ENCODE assay signal across 9 cellular contexts in genomic region chr22:24106385-24107381, GRCh38.
DNase-seq lines count a peak whose midpoint lies in the region; ATAC-seq and TF ChIP-seq lines count a peak whose summit lies in the region.
"Had no signal": no experiment of that assay in that cellular context is flagged by ENCODE, and none has a peak within 500 bp of the region (broad histone marks: within the 10 kb centered on the region; RNA-seq: fewer than 3 reads in every experiment).

No MANE protein-coding gene starts in this region.

- H3K27me3 ChIP-seq in esophagus squamous epithelium: no peaks in the 10 kb centered on the region
- H3K27me3 ChIP-seq: upper lobe of left lung had no signal

- peak; percentile 50 for ATAC-seq in GM21825 (IDR thresholded peaks at IDR 0.05; ENCODE audit: unreplicated experiment)
- ATAC-seq in activated CD4-positive, alpha-beta T cell treated with anti-CD3 and anti-CD28 coated beads for 36 hours: peak; percentile 88
- ATAC-seq in HG02885 (IDR thresholded peaks at IDR 0.05; ENCODE audit: poor library complexity, unreplicated experiment): no peak

- H3K4me3 ChIP-seq in esophagus squamous epithelium: no peak overlapping the region
- H3K4me3 ChIP-seq: upper lobe of left lung had no signal

- no peaks in the 10 kb centered on the region for H3K9me3 ChIP-seq in esophagus squamous epithelium
- H3K9me3 ChIP-seq: upper lobe of left lung had no signal

- TF ChIP-seq POLR2A in esophagus squamous epithelium (IDR thresholded peaks at IDR 0.05): no peak

- TF ChIP-seq CTCF in esophagus squamous epithelium (IDR thresholded peaks at IDR 0.05): peak in 2 of 6 experiments; percentile 5 to 20

- intact Hi-C loops in activated CD4-positive, alpha-beta T cell treated with anti-CD3 and anti-CD28 coated beads for 36 hours (cut with DNase I, micrococcal nuclease): loop anchor here (1.0 to 5.0 kb wide), 3 partner anchors 50 to 389 kb away; no protein-coding TSS in a partner anchor
- intact Hi-C loops in esophagus squamous epithelium (cut with DNase I): no loop called here

- WGBS in esophagus squamous epithelium, 2 donors: 75 to 98% methylated on average over 3 of the region's 3 CpGs

- peaks cover 34% of the 10 kb centered on the region for H3K36me3 Mint-ChIP-seq in activated CD4-positive, alpha-beta T cell treated with anti-CD3 and anti-CD28 coated beads for 36 hours (ENCODE audit: low read depth)

- H3K36me3 ChIP-seq in esophagus squamous epithelium: peaks cover 4 to 57% (median 8%) of the 10 kb centered on the region in 3 donors

- H3K9me3 Mint-ChIP-seq in activated CD4-positive, alpha-beta T cell treated with anti-CD3 and anti-CD28 coated beads for 36 hours (ENCODE audit: low read depth): no peaks in the 10 kb centered on the region

- H3K27ac Mint-ChIP-seq in activated CD4-positive, alpha-beta T cell treated with anti-CD3 and anti-CD28 coated beads for 36 hours: peak overlapping the region; percentile 69

- peaks cover 7 to 40% (median 25%) of the 10 kb centered on the region in 3 donors for H3K4me1 ChIP-seq in esophagus squamous epithelium

- DNase-seq in activated CD4-positive, alpha-beta T cell treated with anti-CD3 and anti-CD28 coated beads for 36 hours: peak; percentile 41
- DNase-seq in esophagus squamous epithelium (lab: John Stamatoyannopoulos, UW) (no peak), D341Med (ENCODE audit: low spot score) (no peak), KBM-7 (no peak), NCI-H774 (lab: John Stamatoyannopoulos, UW) (no peak)
- peak; percentile 5 for DNase-seq in stimulated activated CD4-positive, alpha-beta T cell treated with anti-CD3 and anti-CD28 coated beads, Interleukin-4, amount 100 ng/mL, for 24 hours

- H3K4me1 Mint-ChIP-seq in activated CD4-positive, alpha-beta T cell treated with anti-CD3 and anti-CD28 coated beads for 36 hours: peaks cover 31% of the 10 kb centered on the region

- in situ Hi-C loops in KBM-7 (cut with MboI; ENCODE audit: low pct_unique_long_range_greater_than_20kb, low sequenced_read_pairs): no loop called here

- no peak overlapping the region for H3K4me3 Mint-ChIP-seq in activated CD4-positive, alpha-beta T cell treated with anti-CD3 and anti-CD28 coated beads for 36 hours

- H3K27ac ChIP-seq in esophagus squamous epithelium: peak overlapping the region; percentile 30 to 85 (median 69)

- CTCF ChIA-PET in activated CD4-positive, alpha-beta T cell treated with anti-CD3 and anti-CD28 coated beads for 36 hours (lab: Charles Lee): interaction anchor here (0.9 to 1.7 kb wide), 5 partner anchors 49 to 178 kb away, joined by 3 to 10 read pairs (median 3); no protein-coding TSS in a partner anchor

- POLR2A ChIA-PET in activated CD4-positive, alpha-beta T cell treated with anti-CD3 and anti-CD28 coated beads for 36 hours (lab: Charles Lee): interaction anchor here (0.7 to 0.8 kb wide), 2 partner anchors 26 to 1094 kb away, joined by 3 to 6 read pairs; no protein-coding TSS in a partner anchor

- no peaks in the 10 kb centered on the region for H3K27me3 Mint-ChIP-seq in activated CD4-positive, alpha-beta T cell treated with anti-CD3 and anti-CD28 coated beads for 36 hours

Comparison
In these comparisons a context has a peak if more than half of its experiments do, and no peak if none do; other contexts are left out.
1. DNase-seq: peak in activated CD4-positive, alpha-beta T cell treated with anti-CD3 and anti-CD28 coated beads for 36 hours (single experiment) and stimulated activated CD4-positive, alpha-beta T cell treated with anti-CD3 and anti-CD28 coated beads, Interleukin-4, amount 100 ng/mL, for 24 hours (single experiment); none in esophagus squamous epithelium (single experiment), D341Med (single experiment), KBM-7 (single experiment) and NCI-H774 (single experiment).